In the genomic region with DNA sequence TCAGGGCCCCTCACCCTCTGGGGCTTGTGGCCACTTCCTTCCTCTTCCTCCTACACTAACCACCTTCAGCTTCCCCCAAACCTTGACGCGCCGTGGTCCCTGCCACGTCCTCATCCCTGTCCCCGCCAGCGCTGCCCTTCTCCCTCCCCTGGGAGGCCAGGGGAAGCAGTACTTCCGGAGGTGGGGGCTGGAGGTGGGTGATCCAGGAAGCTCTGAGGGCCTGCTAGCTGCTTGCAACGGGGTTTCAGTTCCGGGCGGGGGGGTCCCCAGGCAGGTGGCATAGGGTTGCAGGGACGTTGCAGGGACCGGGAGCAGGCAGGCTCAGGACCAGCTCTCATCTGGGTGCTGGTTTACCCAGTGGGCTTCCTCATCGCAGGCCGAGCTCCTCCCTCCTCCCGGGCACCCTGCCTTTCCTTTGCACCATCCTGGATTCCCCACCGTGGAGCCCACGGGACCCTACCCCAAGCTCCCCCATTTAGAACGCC, we compare ENCODE assay signal across 8 cellular contexts.
DNase-seq lines count a peak whose midpoint lies in the region; ATAC-seq and TF ChIP-seq lines count a peak whose summit lies in the region.

No MANE protein-coding gene starts in this region.

- peaks cover 82% of the 10 kb centered on the region for H3K79me1 ChIP-seq in mesenchymal stem cell (replicated peaks; ENCODE audit: low read length, poor library complexity, severe bottlenecking)

- ATAC-seq in GM23338 (no peak), HG03565 (IDR thresholded peaks at IDR 0.05; ENCODE audit: unreplicated experiment) (no peak), GM18867 (IDR thresholded peaks at IDR 0.05; ENCODE audit: unreplicated experiment) (no peak)

- CTCF ChIA-PET in activated CD4-positive, alpha-beta T cell treated with anti-CD3 and anti-CD28 coated beads, Interleukin-2, amount 10 ng/mL, durations not matched to agents 7 days and 5 days (lab: Charles Lee), result interaction anchor here (0.6 to 2.6 kb wide), 5 partner anchors 10 to 225 kb away, joined by 3 to 9 read pairs (median 3); no protein-coding TSS in a partner anchor

- no peaks in the 10 kb centered on the region for H3K9me2 ChIP-seq in GM23338 (ENCODE audit: insufficient read depth)

- H3K4me3 ChIP-seq in GM23338 (no peak overlapping the region), mesenchymal stem cell (ENCODE audit: insufficient read depth in 1 of 2, low read depth in 1 of 2, low read length in 2 of 2) (no peak overlapping the region)

- H2AFZ ChIP-seq in GM23338 (no peak overlapping the region), mesenchymal stem cell (ENCODE audit: low read depth, low read length) (no peak overlapping the region)

- POLR2A ChIA-PET in activated CD4-positive, alpha-beta T cell treated with anti-CD3 and anti-CD28 coated beads, Interleukin-2, amount 10 ng/mL, durations not matched to agents 7 days and 5 days (lab: Charles Lee), result interaction anchor here (0.5 kb wide), 1 partner anchor 94 kb away, joined by 3 read pairs; no protein-coding TSS in a partner anchor

- H3K27ac ChIP-seq in GM23338 (ENCODE audit: low read depth) (no peak overlapping the region), mesenchymal stem cell (ENCODE audit: low read length, poor library complexity, severe bottlenecking) (no peak overlapping the region)

- no peak overlapping the region for H2BK120ac ChIP-seq in mesenchymal stem cell (ENCODE audit: low read depth, low read length)

- H3K36me3 ChIP-seq in GM23338 (ENCODE audit: insufficient read depth) (no peaks in the 10 kb centered on the region), mesenchymal stem cell (ENCODE audit: control insufficient read depth in 1 of 2, insufficient read depth in 2 of 2, low read depth in 1 of 2, low read length in 2 of 2) (peaks cover 0 to 33% of the 10 kb centered on the region in 2 experiments)

- no peaks in the 10 kb centered on the region for H3K4me1 ChIP-seq in GM23338 (ENCODE audit: insufficient read depth)
- H3K4me1 ChIP-seq in mesenchymal stem cell (ENCODE audit: control insufficient read depth, insufficient read depth, low read depth, low read length), result peaks cover 43% of the 10 kb centered on the region

- H3K4me3 Mint-ChIP-seq in GM23338 (no peak overlapping the region), immature natural killer cell (peak overlapping the region; percentile 82 to 88 (median 84))
- H3K4me3 Mint-ChIP-seq in activated CD4-positive, alpha-beta T cell treated with anti-CD3 and anti-CD28 coated beads, Interleukin-2, amount 10 ng/mL, durations not matched to agents 7 days and 5 days, result peak overlapping the region; percentile 49

- no peak overlapping the region for H2BK12ac ChIP-seq in mesenchymal stem cell (ENCODE audit: low read length in 2 of 2)

- DNase-seq in AML-193 (lab: John Stamatoyannopoulos, UW), result peak; percentile 51 to 55
- DNase-seq in GM23338 (ENCODE audit: low spot score), result no peak
- DNase-seq in activated CD4-positive, alpha-beta T cell treated with anti-CD3 and anti-CD28 coated beads, Interleukin-2, amount 10 ng/mL, durations not matched to agents 7 days and 5 days, result peak; percentile 49
- peak; percentile 53 to 58 (median 55) for DNase-seq in immature natural killer cell
- DNase-seq in NCI-H146 treated with DMSO at 0.1 percent for 48 hours (lab: John Stamatoyannopoulos, UW; ENCODE audit: unreplicated experiment), result no peak
- DNase-seq in mesenchymal stem cell, result no peak

- TF ChIP-seq CTCF in GM23338 (conservative IDR thresholded peaks at IDR 0.05; ENCODE audit: low read depth in 2 of 2), result no peak

- peaks cover 3% of the 10 kb centered on the region for H3K4me1 Mint-ChIP-seq in GM23338
- peaks cover 42% of the 10 kb centered on the region for H3K4me1 Mint-ChIP-seq in activated CD4-positive, alpha-beta T cell treated with anti-CD3 and anti-CD28 coated beads, Interleukin-2, amount 10 ng/mL, durations not matched to agents 7 days and 5 days
- peaks cover 53 to 79% of the 10 kb centered on the region in 2 donors for H3K4me1 Mint-ChIP-seq in immature natural killer cell

- H3K14ac ChIP-seq in mesenchymal stem cell (ENCODE audit: low read length in 2 of 2), result peak overlapping the region in 1 of 2 experiments; percentile 36

- H3K9ac ChIP-seq in mesenchymal stem cell (ENCODE audit: low read length), result no peak overlapping the region

- H2BK15ac ChIP-seq in mesenchymal stem cell (ENCODE audit: low read depth, poor library complexity, severe bottlenecking), result no peak overlapping the region

- peaks cover 41% of the 10 kb centered on the region for H3K79me2 ChIP-seq in GM23338 (replicated peaks; ENCODE audit: insufficient read depth)

- no peak overlapping the region for H3K4me2 ChIP-seq in GM23338
- no peak overlapping the region for H3K4me2 ChIP-seq in mesenchymal stem cell (ENCODE audit: low read length, poor library complexity, severe bottlenecking)

- no peak overlapping the region for H4K91ac ChIP-seq in mesenchymal stem cell (ENCODE audit: low read length)

- H4K8ac ChIP-seq in mesenchymal stem cell (ENCODE audit: low read length), result no peak overlapping the region

- 85% methylated on average over 18 of the region's 18 CpGs for WGBS in mesenchymal stem cell

- H3K9me3 Mint-ChIP-seq in GM23338, result peaks cover 13% of the 10 kb centered on the region; the same call in 2 of the 3 replicates
- peaks cover 10% of the 10 kb centered on the region for H3K9me3 Mint-ChIP-seq in activated CD4-positive, alpha-beta T cell treated with anti-CD3 and anti-CD28 coated beads, Interleukin-2, amount 10 ng/mL, durations not matched to agents 7 days and 5 days
- peaks cover 0 to 5% (median under 1%) of the 10 kb centered on the region in 6 donors for H3K9me3 Mint-ChIP-seq in immature natural killer cell

- H3K27me3 ChIP-seq in GM23338 (ENCODE audit: insufficient read depth) (no peaks in the 10 kb centered on the region), mesenchymal stem cell (ENCODE audit: control insufficient read depth in 1 of 2, insufficient read depth in 1 of 2, low read length in 2 of 2) (no peaks in the 10 kb centered on the region)

- H3K9me3 ChIP-seq in mesenchymal stem cell (ENCODE audit: control insufficient read depth, low read length), result peaks cover 4% of the 10 kb centered on the region

- H3K27me3 Mint-ChIP-seq in GM23338 (ENCODE audit: insufficient read depth, low read depth, poor library complexity), result peaks cover 1% of the 10 kb centered on the region
- H3K27me3 Mint-ChIP-seq in activated CD4-positive, alpha-beta T cell treated with anti-CD3 and anti-CD28 coated beads, Interleukin-2, amount 10 ng/mL, durations not matched to agents 7 days and 5 days, result peaks cover 1% of the 10 kb centered on the region
- H3K27me3 Mint-ChIP-seq in immature natural killer cell (ENCODE audit: low read depth in 3 of 3), result peaks cover 13 to 20% (median 19%) of the 10 kb centered on the region in 3 donors

- no peaks in the 10 kb centered on the region for H4K20me1 ChIP-seq in GM23338 (replicated peaks; ENCODE audit: insufficient read depth)

- no peak overlapping the region for H3K4ac ChIP-seq in mesenchymal stem cell (ENCODE audit: low read depth in 1 of 2, low read length in 2 of 2)

- no peak overlapping the region for H3K23ac ChIP-seq in mesenchymal stem cell (ENCODE audit: low read length in 2 of 2)

- H3K36me3 Mint-ChIP-seq in GM23338 (ENCODE audit: low read depth) (peaks cover 4% of the 10 kb centered on the region; the same call in 2 of the 3 replicates), immature natural killer cell (peaks cover 0 to 3% (median 0%) of the 10 kb centered on the region in 3 donors)
- no peaks in the 10 kb centered on the region for H3K36me3 Mint-ChIP-seq in activated CD4-positive, alpha-beta T cell treated with anti-CD3 and anti-CD28 coated beads, Interleukin-2, amount 10 ng/mL, durations not matched to agents 7 days and 5 days (ENCODE audit: low read depth)

- H2BK5ac ChIP-seq in mesenchymal stem cell (ENCODE audit: low read depth, low read length, poor library complexity, severe bottlenecking), result no peak overlapping the region

- H3K27ac Mint-ChIP-seq in GM23338 (peak overlapping the region; percentile 62; the same call in 1 of the 2 replicates), immature natural killer cell (peak overlapping the region; percentile 76 to 96 (median 93))
- H3K27ac Mint-ChIP-seq in activated CD4-positive, alpha-beta T cell treated with anti-CD3 and anti-CD28 coated beads, Interleukin-2, amount 10 ng/mL, durations not matched to agents 7 days and 5 days, result peak overlapping the region; percentile 83

- no peak overlapping the region for H2AK5ac ChIP-seq in mesenchymal stem cell (ENCODE audit: low read length, severe bottlenecking)

- H3K18ac ChIP-seq in mesenchymal stem cell (ENCODE audit: low read depth in 1 of 2, low read length in 2 of 2), result no peak overlapping the region

- no peaks in the 10 kb centered on the region for H3F3A ChIP-seq in GM23338 (replicated peaks; ENCODE audit: low read depth)

TF ChIP-seq in GM23338, 12 proteins besides CTCF, POLR2A, EP300 and RAD21 (continues in another document):
- no peak for TF ChIP-seq JUNB (IDR thresholded peaks at IDR 0.05; ENCODE audit: unreplicated experiment)
- TF ChIP-seq ZNF331 (CRISPR knock-in tag; IDR thresholded peaks at IDR 0.05; ENCODE audit: low read depth), result no peak
- TF ChIP-seq EZH2 (IDR thresholded peaks at IDR 0.05; ENCODE audit: low read depth, unreplicated experiment), result no peak
- no peak for TF ChIP-seq NANOG (IDR thresholded peaks at IDR 0.05; ENCODE audit: borderline replicate concordance)
- TF ChIP-seq EZH2phosphoT487 (IDR thresholded peaks at IDR 0.05; ENCODE audit: unreplicated experiment), result no peak
- TF ChIP-seq ZNF114 (CRISPR knock-in tag; IDR thresholded peaks at IDR 0.05), result no peak
- TF ChIP-seq POLR2AphosphoS5 (IDR thresholded peaks at IDR 0.05; ENCODE audit: low read depth), result no peak
- TF ChIP-seq, protein P1, sequence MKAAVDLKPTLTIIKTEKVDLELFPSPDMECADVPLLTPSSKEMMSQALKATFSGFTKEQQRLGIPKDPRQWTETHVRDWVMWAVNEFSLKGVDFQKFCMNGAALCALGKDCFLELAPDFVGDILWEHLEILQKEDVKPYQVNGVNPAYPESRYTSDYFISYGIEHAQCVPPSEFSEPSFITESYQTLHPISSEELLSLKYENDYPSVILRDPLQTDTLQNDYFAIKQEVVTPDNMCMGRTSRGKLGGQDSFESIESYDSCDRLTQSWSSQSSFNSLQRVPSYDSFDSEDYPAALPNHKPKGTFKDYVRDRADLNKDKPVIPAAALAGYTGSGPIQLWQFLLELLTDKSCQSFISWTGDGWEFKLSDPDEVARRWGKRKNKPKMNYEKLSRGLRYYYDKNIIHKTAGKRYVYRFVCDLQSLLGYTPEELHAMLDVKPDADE (IDR thresholded peaks at IDR 0.05), result no peak
- TF ChIP-seq CREB1 (CRISPR knock-in tag; IDR thresholded peaks at IDR 0.05; ENCODE audit: low read depth), result no peak
- TF ChIP-seq STAT1 (IDR thresholded peaks at IDR 0.05; ENCODE audit: unreplicated experiment), result no peak

Comparison
In these comparisons a context has a peak if more than half of its experiments do, and no peak if none do; other contexts are left out.
1. DNase-seq: peak in AML-193 (2 of 2), activated CD4-positive, alpha-beta T cell treated with anti-CD3 and anti-CD28 coated beads, Interleukin-2, amount 10 ng/mL, durations not matched to agents 7 days and 5 days (single experiment) and immature natural killer cell (3 of 3); none in GM23338 (single experiment), NCI-H146 treated with DMSO at 0.1 percent for 48 hours (single experiment) and mesenchymal stem cell (single experiment).
2. Peak in every context shown above with its lines, with median percentiles within 50 percentile points of each other: H3K27ac Mint-ChIP-seq.